In genomic region chr15:61571026-61571425, GRCh38 we compare ENCODE assay signal across 33 cellular contexts.
DNase-seq lines count a peak whose midpoint lies in the region; ATAC-seq, FAIRE-seq and TF ChIP-seq lines count a peak whose summit lies in the region.
"Had no signal": no experiment of that assay in that cellular context is flagged by ENCODE, and none has a peak within 500 bp of the region (broad histone marks: within the 10 kb centered on the region; RNA-seq: fewer than 3 reads in every experiment).

No MANE protein-coding gene starts in this region.

- H3K9me3 ChIP-seq in thyroid gland = no peaks in the 10 kb centered on the region
- H3K9me3 ChIP-seq: A549, BE2C, BLaER1, Caco-2 had no signal

- H3K27me3 ChIP-seq in thyroid gland = no peaks in the 10 kb centered on the region
- H3K27me3 ChIP-seq: BE2C; BLaER1; BLaER1 treated with 17β-estradiol and CSF1 and Interleukin-3, amounts not matched to agents 10 nM and 100 nM had no signal

- H3K4me3 Mint-ChIP-seq in stimulated activated naive B cell treated with anti-CD40 and anti-IgM and Interleukin-4, amounts not matched to agents 10 μg/mL and 1 μg/mL and 100 μg/mL, for 72 hours = no peak overlapping the region
- H3K4me3 Mint-ChIP-seq: B cell; CD14-positive monocyte; CD4-positive, alpha-beta memory T cell; CD4-positive, alpha-beta T cell; CD4-positive, CD25-positive, alpha-beta regulatory T cell; CD8-positive, alpha-beta memory T cell; CD8-positive, alpha-beta T cell had no signal

- FAIRE-seq in urothelium cell line (lab: Jason Lieb, UNC) = peak; percentile 27
- FAIRE-seq: A204.1, A549, D721Med had no signal

- intact Hi-C loops in thyroid gland (cut with DNase I) = no loop called here

- H3K27ac Mint-ChIP-seq in stimulated activated naive B cell treated with anti-CD40 and anti-IgM and Interleukin-4, amounts not matched to agents 10 μg/mL and 1 μg/mL and 100 μg/mL, for 72 hours = no peak overlapping the region
- H3K27ac Mint-ChIP-seq: B cell; CD14-positive monocyte; CD4-positive, alpha-beta memory T cell; CD4-positive, alpha-beta T cell; CD4-positive, CD25-positive, alpha-beta regulatory T cell; CD8-positive, alpha-beta memory T cell; CD8-positive, alpha-beta T cell had no signal

- DNase-seq in thyroid gland = peak; percentile 66 to 73
- no peak for DNase-seq in urothelium cell line (ENCODE audit: low spot score)
- no peak for DNase-seq in left lobe of liver (ENCODE audit: low spot score)
- DNase-seq in stimulated activated naive B cell treated with anti-CD40 and anti-IgM and Interleukin-4, amounts not matched to agents 10 μg/mL and 1 μg/mL and 100 μg/mL, for 72 hours = no peak
- DNase-seq: 8988T; ACHN; AML-193; BE2C; C1 segment of cervical spinal cord; Caco-2; Calu3; CD4-positive, alpha-beta memory T cell; CD4-positive, alpha-beta T cell; CD4-positive, CD25-positive, alpha-beta regulatory T cell; CD8-positive, alpha-beta memory T cell; CD8-positive, alpha-beta T cell; COR-L47; DMS 273 treated with DMSO at 0.1 percent for 48 hours; DMS153; DMS53; DMS79; DMS79 treated with DMSO at 0.1 percent for 48 hours; DND-41; EL had no signal

- no peak for TF ChIP-seq CTCF in thyroid gland (IDR thresholded peaks at IDR 0.05)

- H3K4me1 Mint-ChIP-seq in stimulated activated naive B cell treated with anti-CD40 and anti-IgM and Interleukin-4, amounts not matched to agents 10 μg/mL and 1 μg/mL and 100 μg/mL, for 72 hours = no peaks in the 10 kb centered on the region
- H3K4me1 Mint-ChIP-seq: B cell; CD14-positive monocyte; CD4-positive, alpha-beta memory T cell; CD4-positive, CD25-positive, alpha-beta regulatory T cell; CD8-positive, alpha-beta memory T cell had no signal

- H3K9me3 Mint-ChIP-seq in stimulated activated naive B cell treated with anti-CD40 and anti-IgM and Interleukin-4, amounts not matched to agents 10 μg/mL and 1 μg/mL and 100 μg/mL, for 72 hours = peaks cover 0 to 2% of the 10 kb centered on the region in 2 donors
- H3K9me3 Mint-ChIP-seq: CD4-positive, alpha-beta T cell; CD8-positive, alpha-beta T cell had no signal

- H3K36me3 ChIP-seq in thyroid gland = no peaks in the 10 kb centered on the region
- H3K36me3 ChIP-seq: BE2C; BLaER1; BLaER1 treated with 17β-estradiol and CSF1 and Interleukin-3, amounts not matched to agents 10 nM and 100 nM had no signal

- H3K27me3 Mint-ChIP-seq in stimulated activated naive B cell treated with anti-CD40 and anti-IgM and Interleukin-4, amounts not matched to agents 10 μg/mL and 1 μg/mL and 100 μg/mL, for 72 hours = no peaks in the 10 kb centered on the region
- H3K27me3 Mint-ChIP-seq: B cell had no signal

- no peak overlapping the region for H3K4me3 ChIP-seq in thyroid gland (replicated peaks in 1 of 3)
- H3K4me3 ChIP-seq: A549; BLaER1; BLaER1 treated with 17β-estradiol and CSF1 and Interleukin-3, amounts not matched to agents 10 nM and 100 nM had no signal

- H3K4me1 ChIP-seq in thyroid gland = no peaks in the 10 kb centered on the region
- H3K4me1 ChIP-seq: A549; BE2C; BLaER1; BLaER1 treated with 17β-estradiol and CSF1 and Interleukin-3, amounts not matched to agents 10 nM and 100 nM; Caco-2 had no signal

- ATAC-seq in left lobe of liver = no peak
- no peak for ATAC-seq in stimulated activated naive B cell treated with anti-CD40 and anti-IgM and Interleukin-4, amounts not matched to agents 10 μg/mL and 1 μg/mL and 100 μg/mL, for 72 hours (replicated peaks)
- ATAC-seq: A549; CD8-positive, alpha-beta T cell had no signal

- WGBS in thyroid gland, 2 donors = 81 to 94% methylated on average over 1 of the region's 1 CpG

- H3K27ac ChIP-seq in thyroid gland = no peak overlapping the region
- H3K27ac ChIP-seq: 22Rv1; A549; BLaER1; BLaER1 treated with 17β-estradiol and CSF1 and Interleukin-3, amounts not matched to agents 10 nM and 100 nM; C4-2B had no signal

- H3K36me3 Mint-ChIP-seq in stimulated activated naive B cell treated with anti-CD40 and anti-IgM and Interleukin-4, amounts not matched to agents 10 μg/mL and 1 μg/mL and 100 μg/mL, for 72 hours = no peaks in the 10 kb centered on the region
- H3K36me3 Mint-ChIP-seq: CD14-positive monocyte; CD4-positive, alpha-beta memory T cell; CD4-positive, CD25-positive, alpha-beta regulatory T cell; CD8-positive, alpha-beta memory T cell; CD8-positive, alpha-beta T cell had no signal

- no peak for TF ChIP-seq POLR2A in thyroid gland (IDR thresholded peaks at IDR 0.05)

Comparison
In these comparisons a context has a peak if more than half of its experiments do, and no peak if none do; other contexts are left out.
1. DNase-seq: peak in thyroid gland (2 of 2); none in urothelium cell line (single experiment), left lobe of liver (single experiment) and stimulated activated naive B cell treated with anti-CD40 and anti-IgM and Interleukin-4, amounts not matched to agents 10 μg/mL and 1 μg/mL and 100 μg/mL, for 72 hours (single experiment).